6 cellular contexts compared by ENCODE assay signal in genomic region chr17:18722612-18723011, GRCh38. TPM values are rescaled to one million over a fixed set of nuclear protein-coding genes. Genes with fewer than 3 reads are reported as not detected.
"Had no signal": no experiment of that assay in that cellular context is flagged by ENCODE, and none has a peak within 500 bp of the region (broad histone marks: within the 10 kb centered on the region; RNA-seq: fewer than 3 reads in every experiment).

No MANE protein-coding gene starts in this region.

RNA-seq across cellular contexts. Expression of gene FBXW10, which starts 21.2 kb away (rescaled TPM):
- total RNA-seq: colonic mucosa, dermis blood vessel endothelial cell, right atrium auricular region, suprapubic skin, tibial nerve had no signal
- polyA plus RNA-seq: naive thymus-derived CD4-positive, alpha-beta T cell had no signal
